ENCODE assay signal across 20 cellular contexts in genomic region chr5:52661903-52662302, GRCh38.
"Had no signal": no experiment of that assay in that cellular context is flagged by ENCODE, and none has a peak within 500 bp of the region (broad histone marks: within the 10 kb centered on the region; RNA-seq: fewer than 3 reads in every experiment).

No MANE protein-coding gene starts in this region.

- H3K9me3 ChIP-seq: gastrocnemius medialis, heart right ventricle, left ventricle myocardium inferior, lower lobe of right lung, psoas muscle, right lobe of liver, stomach, thoracic aorta, transverse colon had no signal

- H3K36me3 Mint-ChIP-seq: memory B cell had no signal

- H3K4me3 Mint-ChIP-seq: memory B cell, nephron had no signal

- ATAC-seq: esophagus mucosa, gastrocnemius medialis, heart right ventricle, lower lobe of right lung, psoas muscle, right lobe of liver had no signal

- H3K4me1 Mint-ChIP-seq: memory B cell had no signal

- H3K36me3 ChIP-seq: gastrocnemius medialis, heart right ventricle, left ventricle myocardium inferior, lower lobe of right lung, right lobe of liver, stomach, thoracic aorta, transverse colon had no signal

- H3K9me3 Mint-ChIP-seq: memory B cell, nephron had no signal

- H3K4me3 ChIP-seq: gastrocnemius medialis, heart right ventricle, left ventricle myocardium inferior, lower lobe of right lung, psoas muscle, right lobe of liver, stomach, thoracic aorta, transverse colon had no signal

- H3K27me3 ChIP-seq: gastrocnemius medialis, right lobe of liver, stomach, transverse colon had no signal

- DNase-seq: effector memory CD4-positive, alpha-beta T cell; gastrocnemius medialis; heart right ventricle; hypothalamus; left ventricle myocardium inferior; lower lobe of right lung; midbrain; occipital lobe; psoas muscle; retina; right lobe of liver; stimulated activated CD4-positive, alpha-beta T cell treated with anti-CD3 and anti-CD28 coated beads, Interleukin-2, amount 100 ng/mL, for 24 hours; stimulated activated naive CD4-positive, alpha-beta T cell; stomach; substantia nigra; transverse colon had no signal

- H3K27ac ChIP-seq: gastrocnemius medialis, heart right ventricle, left ventricle myocardium inferior, lower lobe of right lung, psoas muscle, right lobe of liver, stomach, thoracic aorta, transverse colon had no signal

- H3K4me1 ChIP-seq: gastrocnemius medialis, lower lobe of right lung, psoas muscle had no signal
